ENCODE assay signal across 12 cellular contexts in the genomic region with DNA sequence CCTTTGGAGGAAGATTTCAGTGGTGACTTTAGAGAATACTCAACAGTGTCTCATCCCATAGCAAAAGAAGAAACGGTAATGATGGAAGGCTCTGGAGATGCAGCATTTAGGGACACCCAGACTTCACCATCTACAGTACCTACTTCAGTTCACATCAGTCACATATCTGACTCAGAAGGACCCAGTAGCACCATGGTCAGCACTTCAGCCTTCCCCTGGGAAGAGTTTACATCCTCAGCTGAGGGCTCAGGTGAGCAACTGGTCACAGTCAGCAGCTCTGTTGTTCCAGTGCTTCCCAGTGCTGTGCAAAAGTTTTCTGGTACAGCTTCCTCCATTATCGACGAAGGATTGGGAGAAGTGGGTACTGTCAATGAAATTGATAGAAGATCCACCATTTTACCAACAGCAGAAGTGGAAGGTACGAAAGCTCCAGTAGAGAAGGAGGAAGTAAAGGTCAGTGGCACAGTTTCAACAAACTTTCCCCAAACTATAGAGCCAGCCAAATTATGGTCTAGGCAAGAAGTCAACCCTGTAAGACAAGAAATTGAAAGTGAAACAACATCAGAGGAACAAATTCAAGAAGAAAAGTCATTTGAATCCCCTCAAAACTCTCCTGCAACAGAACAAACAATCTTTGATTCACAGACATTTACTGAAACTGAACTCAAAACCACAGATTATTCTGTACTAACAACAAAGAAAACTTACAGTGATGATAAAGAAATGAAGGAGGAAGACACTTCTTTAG.
A peak's percentile ranks its signal among the peaks of the same experiment; 100 is the strongest.
DNase-seq lines count a peak whose midpoint lies in the region; ATAC-seq and TF ChIP-seq lines count a peak whose summit lies in the region.
"Had no signal": no experiment of that assay in that cellular context is flagged by ENCODE, and none has a peak within 500 bp of the region (broad histone marks: within the 10 kb centered on the region; RNA-seq: fewer than 3 reads in every experiment).

No MANE protein-coding gene starts in this region.

- no peaks in the 10 kb centered on the region for H3K27me3 Mint-ChIP-seq in endodermal cell (ENCODE audit: insufficient read depth)

- H3K27ac Mint-ChIP-seq in endodermal cell = no peak overlapping the region

- no peak overlapping the region for H3K4me3 Mint-ChIP-seq in endodermal cell

- H3K36me3 ChIP-seq in endodermal cell (ENCODE audit: control insufficient read depth, insufficient read depth, low read length) = peaks cover 53% of the 10 kb centered on the region

- peaks cover 52% of the 10 kb centered on the region for H3K36me3 Mint-ChIP-seq in endodermal cell (ENCODE audit: low read depth)

- no peaks in the 10 kb centered on the region for H3K27me3 ChIP-seq in endodermal cell (ENCODE audit: control insufficient read depth, insufficient read depth, low read length, poor library complexity, severe bottlenecking)

- no peaks in the 10 kb centered on the region for H3K9me3 Mint-ChIP-seq in endodermal cell

- WGBS in endodermal cell (ENCODE audit: insufficient coverage in 1 of 2, insufficient read length in 1 of 2), 2 experiments = 92 to 100% methylated on average over 1 to 4 of the region's 4 CpGs

- H3K27ac ChIP-seq in endodermal cell (ENCODE audit: low read depth, low read length) = no peak overlapping the region

- no peak overlapping the region for H3K4me3 ChIP-seq in GM12865 (ENCODE audit: low read depth, low read length)
- no peak overlapping the region for H3K4me3 ChIP-seq in endodermal cell (ENCODE audit: low read length)

- no peaks in the 10 kb centered on the region for H3K4me1 Mint-ChIP-seq in endodermal cell

- no peaks in the 10 kb centered on the region for H3K9me3 ChIP-seq in endodermal cell (ENCODE audit: control insufficient read depth, low read length)

- H3K4me1 ChIP-seq in endodermal cell (ENCODE audit: control insufficient read depth, insufficient read depth, low read length) = no peaks in the 10 kb centered on the region

- ATAC-seq in GM19452 (IDR thresholded peaks at IDR 0.05; ENCODE audit: unreplicated experiment) (peak; percentile 83), HG03025 (IDR thresholded peaks at IDR 0.05; ENCODE audit: low FRiP score, unreplicated experiment) (peak; percentile 70)

- peak; percentile 43 for DNase-seq in GM12865 (ENCODE audit: low read depth)
- peak; percentile 43 for DNase-seq in RPMI8226
- DNase-seq in NCI-H510A (lab: John Stamatoyannopoulos, UW) = no peak
- no peak for DNase-seq in NCI-H1048 (lab: John Stamatoyannopoulos, UW)
- DNase-seq in endodermal cell = no peak
- DNase-seq in NCI-H774 (lab: John Stamatoyannopoulos, UW) = no peak
- DNase-seq: activated CD4-positive, CD25-positive, alpha-beta regulatory T cell treated with anti-CD3 and anti-CD28 coated beads, Interleukin-2, amount 50 U/mL, for 72 hours; cerebellar nuclear complex; COR-L47; NCI-H748 treated with DMSO at 0.1 percent for 48 hours had no signal

- H3K9ac ChIP-seq in endodermal cell (ENCODE audit: extremely low read depth, low read length, poor library complexity, severe bottlenecking) = no peak overlapping the region

- TF ChIP-seq CTCF in GM12865 (IDR thresholded peaks at IDR 0.05; ENCODE audit: insufficient read depth, low read depth, low read length, missing control alignments) = no peak
- TF ChIP-seq CTCF in endodermal cell (conservative IDR thresholded peaks at IDR 0.05) = no peak

Comparison
In these comparisons a context has a peak if more than half of its experiments do, and no peak if none do; other contexts are left out.
1. DNase-seq: peak in GM12865 (single experiment) and RPMI8226 (single experiment); none in NCI-H510A (single experiment), NCI-H1048 (single experiment), endodermal cell (single experiment) and NCI-H774 (single experiment).